8 cellular contexts compared by ENCODE assay signal in the genomic region with DNA sequence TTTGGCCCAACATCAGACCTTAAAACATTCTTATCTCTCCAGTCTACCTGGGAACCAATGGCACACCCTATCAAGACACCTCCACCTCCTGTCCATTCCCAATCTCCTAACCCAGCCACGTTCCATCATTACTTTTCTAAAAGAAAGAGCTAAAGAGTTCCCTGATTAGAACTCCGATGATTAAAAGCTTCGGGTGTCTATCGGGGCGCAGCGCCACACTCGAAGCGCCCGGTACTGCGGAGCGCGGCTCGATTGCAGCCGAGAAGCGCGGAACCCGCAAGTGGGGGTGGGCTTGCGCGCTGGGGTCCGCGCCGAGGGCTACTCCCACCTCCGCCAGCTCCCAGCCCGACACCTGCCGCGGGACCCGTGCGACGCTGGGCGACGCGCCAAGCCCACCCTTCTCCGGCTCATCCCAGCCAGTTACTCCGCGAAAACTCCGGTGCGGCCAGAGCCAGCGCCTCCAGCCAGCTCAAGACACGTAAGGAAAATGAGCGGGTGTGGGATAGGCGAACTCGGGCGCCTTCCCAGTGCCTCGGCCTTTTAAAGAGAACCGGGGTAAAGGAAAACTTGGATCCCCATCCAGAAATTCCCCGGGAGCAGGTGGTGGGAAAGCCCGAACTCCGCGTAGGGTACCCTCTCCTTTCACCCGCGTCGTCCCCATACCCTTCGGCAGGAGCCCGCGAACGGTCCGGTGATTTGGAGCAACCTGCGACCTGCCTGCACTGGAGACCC. TPM values are rescaled to one million over a fixed set of nuclear protein-coding genes. Genes with fewer than 3 reads are reported as not detected.
DNase-seq lines count a peak whose midpoint lies in the region; ATAC-seq and TF ChIP-seq lines count a peak whose summit lies in the region.

No MANE protein-coding gene starts in this region.

- DNase-seq in AG20443 (ENCODE audit: low spot score) (peak; percentile 49), caudate nucleus (lab: John Stamatoyannopoulos, UW) (peak in 30 of 61 donors; percentile 1 to 66 (median 31)), left lung (peak in 1 of 2 donors; percentile 75), thoracic aorta (ENCODE audit: low spot score) (no peak), NCI-H1436 treated with DMSO at 0.1 percent for 48 hours (lab: John Stamatoyannopoulos, UW) (no peak)
- DNase-seq in activated CD4-positive, alpha-beta memory T cell treated with anti-CD3 and anti-CD28 coated beads for 36 hours, result no peak

- H3K4me3 Mint-ChIP-seq in activated CD4-positive, alpha-beta memory T cell treated with anti-CD3 and anti-CD28 coated beads for 36 hours, result no peak overlapping the region

- no peaks in the 10 kb centered on the region for H3K36me3 Mint-ChIP-seq in activated CD4-positive, alpha-beta memory T cell treated with anti-CD3 and anti-CD28 coated beads for 36 hours

- H3K9me3 ChIP-seq in left lung (no peaks in the 10 kb centered on the region), thoracic aorta (no peaks in the 10 kb centered on the region)

- H3K4me1 ChIP-seq in left lung, result peaks cover 0 to 8% of the 10 kb centered on the region in 2 donors
- H3K4me1 ChIP-seq in thoracic aorta (ENCODE audit: control insufficient read depth in 1 of 2, low read depth in 2 of 2), result peaks cover 10 to 11% of the 10 kb centered on the region in 2 donors

- intact Hi-C loops in left lung (cut with DNase I), result no loop called here
- intact Hi-C loops in activated CD4-positive, alpha-beta memory T cell treated with anti-CD3 and anti-CD28 coated beads for 36 hours (cut with micrococcal nuclease), result loop anchor here (5.0 to 10.0 kb wide), 4 partner anchors 164 to 284 kb away; partner anchors contain the start of gene NAF1

- no peaks in the 10 kb centered on the region for H3K36me3 ChIP-seq in left lung
- H3K36me3 ChIP-seq in thoracic aorta, result no peaks in the 10 kb centered on the region

- H3K27ac Mint-ChIP-seq in activated CD4-positive, alpha-beta memory T cell treated with anti-CD3 and anti-CD28 coated beads for 36 hours, result no peak overlapping the region

- H3K27me3 Mint-ChIP-seq in activated CD4-positive, alpha-beta memory T cell treated with anti-CD3 and anti-CD28 coated beads for 36 hours, result peaks cover 41% of the 10 kb centered on the region

- ATAC-seq in HG03159 (IDR thresholded peaks at IDR 0.05; ENCODE audit: unreplicated experiment) (peak; percentile 33), left lung (peak; percentile 73), thoracic aorta (ENCODE audit: insufficient number of reproducible peaks, low FRiP score, low read depth) (no peak), HG03097 (IDR thresholded peaks at IDR 0.05; ENCODE audit: low FRiP score, unreplicated experiment) (no peak)

- H3K9me3 Mint-ChIP-seq in activated CD4-positive, alpha-beta memory T cell treated with anti-CD3 and anti-CD28 coated beads for 36 hours, result no peaks in the 10 kb centered on the region

- H3K27me3 ChIP-seq in left lung (peaks cover 12 to 66% of the 10 kb centered on the region in 2 donors), thoracic aorta (replicated peaks; ENCODE audit: insufficient read depth) (no peaks in the 10 kb centered on the region)

- POLR2A ChIA-PET in activated CD4-positive, alpha-beta memory T cell treated with anti-CD3 and anti-CD28 coated beads for 36 hours (lab: Charles Lee), result no interaction called here

- CTCF ChIA-PET in activated CD4-positive, alpha-beta memory T cell treated with anti-CD3 and anti-CD28 coated beads for 36 hours (lab: Charles Lee), result interaction anchor here (1.0 to 4.0 kb wide), 4 partner anchors 28 to 835 kb away, joined by 3 to 18 read pairs (median 3); no protein-coding TSS in a partner anchor

- TF ChIP-seq CTCF in left lung (IDR thresholded peaks at IDR 0.05) (no peak), thoracic aorta (IDR thresholded peaks at IDR 0.05) (peak; percentile 19)

- H3K27ac ChIP-seq in caudate nucleus (ENCODE audit: low read depth, low read length) (peak overlapping the region; percentile 84), left lung (no peak overlapping the region), thoracic aorta (peak overlapping the region; percentile 74 to 76)

- peaks cover 14% of the 10 kb centered on the region for H3K4me1 Mint-ChIP-seq in activated CD4-positive, alpha-beta memory T cell treated with anti-CD3 and anti-CD28 coated beads for 36 hours (ENCODE audit: low read depth)

- H3K4me3 ChIP-seq in left lung, result peak overlapping the region; percentile 36 to 46
- peak overlapping the region; percentile 86 for H3K4me3 ChIP-seq in thoracic aorta

RNA-seq across cellular contexts. Expression of gene NPY1R, which starts 0.6 kb away (rescaled TPM):
- total RNA-seq in left lung (1 to 10 TPM; 1.5 to 1.8 TPM), thoracic aorta (100 to 1,000 TPM in 1 of 2 donors, 10 to 100 TPM in 1; 35.4 to 112 TPM)
- total RNA-seq in activated CD4-positive, alpha-beta memory T cell treated with anti-CD3 and anti-CD28 coated beads for 36 hours, result not detected

RNA-seq across cellular contexts. Expression of gene NPY5R, which starts 11.9 kb away (rescaled TPM):
- under 1 TPM in 1 of 2 donors, not detected in 1; 0.29 TPM for total RNA-seq in left lung
- total RNA-seq in thoracic aorta, result 1 to 10 TPM; 2.3 to 5.3 TPM
- not detected for total RNA-seq in activated CD4-positive, alpha-beta memory T cell treated with anti-CD3 and anti-CD28 coated beads for 36 hours

Comparison
In these comparisons a context has a peak if more than half of its experiments do, and no peak if none do; other contexts are left out.
1. ATAC-seq: peak in HG03159 (single experiment) and left lung (single experiment); none in thoracic aorta (single experiment) and HG03097 (single experiment).
2. H3K27ac ChIP-seq: peak in caudate nucleus (single experiment) and thoracic aorta (2 of 2); none in left lung (0 of 2).
3. RNA of gene NPY1R, which starts 0.6 kb away (total RNA-seq): 35.4 to 112 TPM in thoracic aorta; 1.5 to 1.8 TPM in left lung and not detected in activated CD4-positive, alpha-beta memory T cell treated with anti-CD3 and anti-CD28 coated beads for 36 hours; every median in the first group is over 10 times any median in the second.